In the genomic region with DNA sequence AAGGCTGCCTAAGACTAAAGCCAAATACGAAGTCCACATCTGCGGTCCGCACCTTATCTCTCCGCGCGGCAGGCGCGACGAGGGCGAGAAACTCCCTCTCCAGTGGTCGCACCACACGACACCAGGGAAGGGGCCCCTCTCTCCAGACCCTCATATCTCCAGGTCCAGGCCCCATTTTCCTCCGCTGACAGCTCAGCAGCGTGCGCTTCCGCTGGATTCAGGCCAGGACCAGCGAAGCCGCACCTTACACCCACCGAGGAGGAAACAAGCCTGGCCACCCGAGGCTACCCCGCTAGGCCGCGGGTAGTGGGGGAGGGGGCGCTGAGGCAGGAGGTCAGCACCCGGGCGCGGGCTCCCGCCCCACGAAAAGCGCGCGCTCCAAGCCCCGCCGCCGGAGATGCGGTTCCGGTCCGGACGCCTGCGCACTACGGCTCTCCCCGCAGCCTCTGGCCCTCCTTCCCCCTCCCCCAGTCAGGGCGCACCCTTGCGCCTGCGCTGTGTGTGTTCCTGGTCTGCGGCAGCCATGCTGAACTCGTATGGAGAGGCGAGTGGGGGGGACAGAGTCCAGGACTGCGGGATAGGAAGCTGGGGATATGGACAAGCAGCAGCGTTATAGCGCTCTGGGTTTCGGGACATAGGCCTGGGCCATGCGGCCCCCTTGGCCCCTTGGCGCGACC, we compare ENCODE assay signal across 8 cellular contexts. TPM values are rescaled to one million over a fixed set of nuclear protein-coding genes. Genes with fewer than 3 reads are reported as not detected.
A peak's percentile ranks its signal among the peaks of the same experiment; 100 is the strongest.
DNase-seq lines count a peak whose midpoint lies in the region; ATAC-seq and TF ChIP-seq lines count a peak whose summit lies in the region.

A gene (plus strand): TSS at position 502 of the 677 bp plus-strand sequence. CDS start 4,305 bp downstream, outside the sequence.

- WGBS in aorta, 2 donors = 0% methylated on average over 54 to 55 of the region's 55 CpGs

- DNase-seq in GM12864 (ENCODE audit: low read depth) = peak; percentile 91
- DNase-seq in NCI-H2029 (lab: John Stamatoyannopoulos, UW) = peak; percentile 92
- DNase-seq in T-helper 9 cell = peak; percentile 91
- peak; percentile 89 for DNase-seq in astrocyte of the cerebellum (ENCODE audit: low read depth)
- DNase-seq in hepatic stellate cell (ENCODE audit: low spot score) = peak; percentile 94
- peak; percentile 84 for DNase-seq in renal cortical epithelial cell (ENCODE audit: low read depth)
- DNase-seq in aorta = peak; percentile 98

- TF ChIP-seq CTCF in GM12864 (IDR thresholded peaks at IDR 0.05; ENCODE audit: low read depth, low read length, missing control alignments) (no peak), astrocyte of the cerebellum (IDR thresholded peaks at IDR 0.05; ENCODE audit: low read depth, low read length, missing control alignments) (no peak)

- in situ Hi-C loops in astrocyte of the cerebellum (cut with HindIII; ENCODE audit: low sequenced_read_pairs) = no loop called here

- H3K4me3 ChIP-seq in GM12864 (ENCODE audit: low read depth, low read length) = peak within 1 kb of the TSS; percentile 89
- H3K4me3 ChIP-seq in astrocyte of the cerebellum (ENCODE audit: low read depth, low read length) = peak within 1 kb of the TSS; percentile 89
- H3K4me3 ChIP-seq in aorta (ENCODE audit: low read length in 2 of 2) = peak within 1 kb of the TSS; percentile 95 to 96

- H3K4me1 ChIP-seq in aorta (ENCODE audit: control insufficient read depth in 1 of 2, insufficient read depth in 2 of 2, low read length in 2 of 2) = no peaks in the 10 kb centered on the region

- peak within 1 kb of the TSS; percentile 94 to 98 for H3K27ac ChIP-seq in aorta (ENCODE audit: low read depth in 1 of 2, low read length in 2 of 2)

- ATAC-seq in HG02938 (IDR thresholded peaks at IDR 0.05; ENCODE audit: unreplicated experiment) (peak; percentile 22), aorta (ENCODE audit: low FRiP score) (peak; percentile 83)

- intact Hi-C loops in aorta (cut with DNase I) = loop anchor here in 1 of 2 donors (1.0 to 5.0 kb wide), 2 partner anchors 15 to 234 kb away; a partner anchor contains a TSS

- peaks cover 0 to 2% of the 10 kb centered on the region in 2 donors for H3K27me3 ChIP-seq in aorta (ENCODE audit: control insufficient read depth in 1 of 2, insufficient read depth in 2 of 2, low read length in 1 of 2)

- H3K9me3 ChIP-seq in aorta (ENCODE audit: control insufficient read depth, low read length) = no peaks in the 10 kb centered on the region

- peaks cover 0 to 2% of the 10 kb centered on the region in 2 donors for H3K36me3 ChIP-seq in aorta (ENCODE audit: control insufficient read depth in 1 of 2, insufficient read depth in 2 of 2, low read length in 1 of 2)

RNA-seq across cellular contexts. Expression of the gene that starts here (rescaled TPM):
- total RNA-seq in renal cortical epithelial cell (47.8 and 107 TPM in 2 replicates), aorta (100 to 1,000 TPM; 166 to 181 TPM)
- 100 to 1,000 TPM in 1 of 2 donors, 10 to 100 TPM in 1; 71.0 to 145 TPM for polyA plus RNA-seq in aorta

Comparison
In these comparisons a context has a peak if more than half of its experiments do, and no peak if none do; other contexts are left out.
1. Peak in every context shown above with its lines: DNase-seq, ATAC-seq, H3K4me3 ChIP-seq and H3K27ac ChIP-seq.